Comparison of ENCODE assay signal across 14 cellular contexts in the genomic region with DNA sequence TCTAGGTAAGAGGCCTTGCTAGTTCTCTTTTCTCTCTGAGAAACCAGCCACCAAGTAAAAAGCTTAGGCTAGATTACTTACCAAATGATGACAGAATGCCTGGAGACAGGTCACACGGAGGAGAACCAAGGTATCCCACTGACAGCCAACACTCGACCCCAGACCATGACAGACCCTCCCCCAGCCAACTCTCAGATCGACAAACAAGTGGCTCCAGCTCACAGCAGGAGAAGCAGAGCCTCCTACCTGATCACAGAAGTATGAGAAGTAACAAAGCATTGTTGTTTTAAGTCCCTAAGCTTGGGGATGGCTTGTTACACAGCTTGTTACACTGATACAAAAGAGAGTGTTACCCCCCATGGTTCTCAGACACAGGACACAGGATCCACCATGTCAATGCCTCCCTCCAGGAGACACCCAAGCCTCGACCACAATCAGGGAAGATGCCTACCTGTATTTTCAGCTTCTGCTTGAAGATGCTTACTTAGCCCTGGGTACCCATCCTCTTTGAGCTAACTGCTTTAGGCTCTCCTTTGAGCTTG.
"Had no signal": no experiment of that assay in that cellular context is flagged by ENCODE, and none has a peak within 500 bp of the region (broad histone marks: within the 10 kb centered on the region; RNA-seq: fewer than 3 reads in every experiment).

No MANE protein-coding gene starts in this region.

- H3K27me3 Mint-ChIP-seq: stimulated activated naive B cell treated with anti-CD40 and anti-IgM and Interleukin-4, amounts not matched to agents 10 μg/mL and 1 μg/mL and 100 μg/mL, for 72 hours had no signal

- H3K9me3 Mint-ChIP-seq: dendritic cell treated with granulocyte-macrophage colony-stimulating factor and Interleukin-4, amounts not matched to agents 40 ng/mL and 50 ng/mL, for 4 days had no signal

- H3K4me3 Mint-ChIP-seq: dendritic cell treated with granulocyte-macrophage colony-stimulating factor and Interleukin-4, amounts not matched to agents 40 ng/mL and 50 ng/mL, for 4 days; naive thymus-derived CD4-positive, alpha-beta T cell; nephron progenitor cell; stimulated activated naive B cell treated with anti-CD40 and anti-IgM and Interleukin-4, amounts not matched to agents 10 μg/mL and 1 μg/mL and 100 μg/mL, for 72 hours had no signal

- H3K27me3 ChIP-seq: foreskin keratinocyte had no signal

- H3K27ac ChIP-seq: foreskin keratinocyte had no signal

- H3K4me1 ChIP-seq: foreskin keratinocyte had no signal

- DNase-seq: erythroblast; foreskin keratinocyte; head of caudate nucleus; hippocampal formation; kidney glomerular epithelial cell; naive thymus-derived CD4-positive, alpha-beta T cell; nephron progenitor cell; posterior cingulate gyrus; stimulated activated CD4-positive, alpha-beta T cell treated with anti-CD3 and anti-CD28 coated beads, Interleukin-2, amount 100 ng/mL, for 24 hours; stimulated activated CD4-positive, alpha-beta T cell treated with anti-CD3 and anti-CD28 coated beads, Interleukin-4, amount 100 ng/mL, for 4 hours; stimulated activated naive B cell treated with anti-CD40 and anti-IgM and Interleukin-4, amounts not matched to agents 10 μg/mL and 1 μg/mL and 100 μg/mL, for 72 hours; trophoblast cell had no signal

- H3K27ac Mint-ChIP-seq: dendritic cell treated with granulocyte-macrophage colony-stimulating factor and Interleukin-4, amounts not matched to agents 40 ng/mL and 50 ng/mL, for 4 days; naive thymus-derived CD4-positive, alpha-beta T cell; nephron progenitor cell had no signal

- ATAC-seq: foreskin keratinocyte; naive thymus-derived CD4-positive, alpha-beta T cell; sciatic nerve; stimulated activated naive B cell treated with anti-CD40 and anti-IgM and Interleukin-4, amounts not matched to agents 10 μg/mL and 1 μg/mL and 100 μg/mL, for 72 hours had no signal
